Comparison of ENCODE assay signal across 8 cellular contexts in genomic region chr14:105475269-105475915, GRCh38. TPM values are rescaled to one million over a fixed set of nuclear protein-coding genes. Genes with fewer than 3 reads are reported as not detected.
DNase-seq lines count a peak whose midpoint lies in the region; ATAC-seq and TF ChIP-seq lines count a peak whose summit lies in the region.

No MANE protein-coding gene starts in this region.

- H3K4me2 ChIP-seq in DND-41 (ENCODE audit: insufficient read depth, low read length) (peak overlapping the region; percentile 80), fibroblast of lung (ENCODE audit: extremely low read depth, insufficient read depth, low read length) (peak overlapping the region; percentile 67), osteoblast (ENCODE audit: insufficient read depth, low read length) (peak overlapping the region; percentile 82)

- peaks cover 19% of the 10 kb centered on the region for H3K4me1 ChIP-seq in DND-41 (ENCODE audit: insufficient read depth, low read length)
- H3K4me1 ChIP-seq in fibroblast of lung (ENCODE audit: control insufficient read depth, extremely low read depth, insufficient read depth, low read length), result peaks cover 27% of the 10 kb centered on the region
- H3K4me1 ChIP-seq in osteoblast (ENCODE audit: insufficient read depth, low read length), result peaks cover 26% of the 10 kb centered on the region

- no peak overlapping the region for H2AFZ ChIP-seq in DND-41 (ENCODE audit: low read depth, low read length)
- H2AFZ ChIP-seq in fibroblast of lung (ENCODE audit: low read length), result peak overlapping the region; percentile 11
- peak overlapping the region; percentile 59 for H2AFZ ChIP-seq in osteoblast (ENCODE audit: low read length)

- peaks cover 16% of the 10 kb centered on the region for H3K27me3 ChIP-seq in DND-41 (ENCODE audit: insufficient read depth, low read length, poor library complexity)
- no peaks in the 10 kb centered on the region for H3K27me3 ChIP-seq in fibroblast of lung (ENCODE audit: control insufficient read depth, insufficient read depth, low read length)
- H3K27me3 ChIP-seq in osteoblast (ENCODE audit: insufficient read depth, low read length), result no peaks in the 10 kb centered on the region

- no peak overlapping the region for H3K27ac ChIP-seq in DND-41 (ENCODE audit: low read length)
- H3K27ac ChIP-seq in fibroblast of lung (ENCODE audit: insufficient read depth, low read length), result peak overlapping the region; percentile 87
- H3K27ac ChIP-seq in osteoblast (ENCODE audit: low read depth, low read length), result peak overlapping the region; percentile 61

- no peak for DNase-seq in DND-41
- DNase-seq in RPMI7951 (ENCODE audit: low read depth), result peak; percentile 57
- peak in 1 of 2 donors; percentile 60 for DNase-seq in fibroblast of lung (ENCODE audit: low read depth in 2 of 2)
- peak; percentile 98 for DNase-seq in osteoblast (ENCODE audit: insufficient read length, low spot score, missing footprints)
- DNase-seq in cerebellar nuclear complex (lab: John Stamatoyannopoulos, UW), result no peak
- no peak for DNase-seq in germinal center (ENCODE audit: low spot score)
- no peak for DNase-seq in NCI-H2029 treated with DMSO at 0.1 percent for 48 hours (lab: John Stamatoyannopoulos, UW)

- H3K4me3 ChIP-seq in DND-41 (ENCODE audit: low read depth in 1 of 2, low read length in 2 of 2) (no peak overlapping the region; a peak in 1 of 4 replicates), fibroblast of lung (replicated peaks in 1 of 4; ENCODE audit: control extremely low read depth in 1 of 4, insufficient read depth in 1 of 4, low read depth in 3 of 4, low read length in 4 of 4) (peak overlapping the region; percentile 46 to 70 (median 64)), osteoblast (ENCODE audit: insufficient read depth, low read length) (peak overlapping the region; percentile 76)

- no peaks in the 10 kb centered on the region for H3K79me2 ChIP-seq in DND-41 (ENCODE audit: insufficient read depth, low read length)
- H3K79me2 ChIP-seq in fibroblast of lung (ENCODE audit: control insufficient read depth, insufficient read depth, low read length), result peaks cover 5% of the 10 kb centered on the region
- H3K79me2 ChIP-seq in osteoblast (ENCODE audit: insufficient read depth, low read length), result peaks cover 4% of the 10 kb centered on the region

- H3K36me3 ChIP-seq in DND-41 (ENCODE audit: insufficient read depth, low read length), result no peaks in the 10 kb centered on the region
- H3K36me3 ChIP-seq in fibroblast of lung (ENCODE audit: control insufficient read depth, insufficient read depth, low read length), result peaks cover 6% of the 10 kb centered on the region
- H3K36me3 ChIP-seq in osteoblast (ENCODE audit: insufficient read depth, low read length), result no peaks in the 10 kb centered on the region

- H3K9me3 ChIP-seq in DND-41 (ENCODE audit: insufficient read depth, low read length, severe bottlenecking), result no peaks in the 10 kb centered on the region
- no peaks in the 10 kb centered on the region for H3K9me3 ChIP-seq in fibroblast of lung (ENCODE audit: control insufficient read depth, insufficient read depth, low read depth, low read length)
- no peaks in the 10 kb centered on the region for H3K9me3 ChIP-seq in osteoblast (ENCODE audit: low read depth, low read length)

- no peak for TF ChIP-seq CTCF in DND-41 (IDR thresholded peaks at IDR 0.05; ENCODE audit: borderline replicate concordance, extremely low read depth, low read length, poor library complexity, severe bottlenecking)
- no peak for TF ChIP-seq CTCF in fibroblast of lung (conservative IDR thresholded peaks at IDR 0.05 in 1 of 2, IDR thresholded peaks at IDR 0.05 in 1 of 2; ENCODE audit: low read depth in 1 of 2, low read length in 2 of 2)
- no peak for TF ChIP-seq CTCF in osteoblast (IDR thresholded peaks at IDR 0.05; ENCODE audit: extremely low read depth, low read depth, low read length)

- H3K9ac ChIP-seq in DND-41 (ENCODE audit: low read depth, low read length), result no peak overlapping the region
- peak overlapping the region; percentile 93 for H3K9ac ChIP-seq in fibroblast of lung (ENCODE audit: insufficient read depth, low read length)

- no peak for ATAC-seq in DND-41 (ENCODE audit: insufficient read depth, low read depth)
- no peak for ATAC-seq in GM18858 (IDR thresholded peaks at IDR 0.05; ENCODE audit: unreplicated experiment)

- H4K20me1 ChIP-seq in DND-41 (ENCODE audit: insufficient read depth, low read length) (peaks cover 39% of the 10 kb centered on the region), fibroblast of lung (ENCODE audit: control insufficient read depth, extremely low read depth, insufficient read depth, low read length) (no peaks in the 10 kb centered on the region), osteoblast (ENCODE audit: insufficient read depth, low read length) (peaks cover 18% of the 10 kb centered on the region)

RNA-seq across cellular contexts. Expression of gene CRIP2, which starts 0.8 kb away (rescaled TPM):
- 120 and 146 TPM in 2 replicates for total RNA-seq in RPMI7951 (2014; rRNA removed; shearing (Covaris generic))
- total RNA-seq in fibroblast of lung (37.5 and 68.5 TPM in 2 replicates), osteoblast (31.5 and 43.8 TPM in 2 replicates)
- 58.9 and 59.8 TPM in 2 replicates for polyA plus RNA-seq in fibroblast of lung
- 121 and 148 TPM in 2 replicates for polyA plus RNA-seq in fibroblast of lung (2012)
- polyA minus RNA-seq in fibroblast of lung (ENCODE audit: low replicate concordance), result 48.7 and 62.4 TPM in 2 replicates

RNA-seq across cellular contexts. Expression of gene CRIP1, which starts 11.3 kb away (rescaled TPM):
- total RNA-seq in RPMI7951 (2014; rRNA removed; shearing (Covaris generic)), result 0.12 TPM in 1 of 2 replicates, not detected in the other
- total RNA-seq in fibroblast of lung, result 1.3 and 3.0 TPM in 2 replicates
- 2.5 and 5.2 TPM in 2 replicates for polyA plus RNA-seq in fibroblast of lung
- 13.1 and 29.6 TPM in 2 replicates for polyA plus RNA-seq in fibroblast of lung (2012)
- polyA minus RNA-seq in fibroblast of lung (ENCODE audit: low replicate concordance), result 1.0 TPM in 1 of 2 replicates, not detected in the other
- total RNA-seq in osteoblast, result 5.0 and 8.7 TPM in 2 replicates

RNA-seq across cellular contexts. Expression of gene TEDC1, which starts 15.7 kb away (rescaled TPM):
- total RNA-seq in RPMI7951 (2014; rRNA removed; shearing (Covaris generic)), result 13.7 and 21.0 TPM in 2 replicates
- total RNA-seq in fibroblast of lung (1.0 and 2.5 TPM in 2 replicates), osteoblast (3.2 and 5.1 TPM in 2 replicates)
- polyA plus RNA-seq in fibroblast of lung, result 0.69 and 2.1 TPM in 2 replicates
- 1.9 and 8.9 TPM in 2 replicates for polyA plus RNA-seq in fibroblast of lung (2012)
- 0.94 and 2.7 TPM in 2 replicates for polyA minus RNA-seq in fibroblast of lung (ENCODE audit: low replicate concordance)

RNA-seq across cellular contexts. Expression of gene TMEM121, which starts 51.0 kb away (rescaled TPM):
- total RNA-seq in RPMI7951 (2014; rRNA removed; shearing (Covaris generic)), result 0.36 and 0.98 TPM in 2 replicates
- 5.1 and 8.0 TPM in 2 replicates for total RNA-seq in fibroblast of lung
- polyA plus RNA-seq in fibroblast of lung, result 0.30 and 0.45 TPM in 2 replicates
- 0.71 and 1.7 TPM in 2 replicates for polyA plus RNA-seq in fibroblast of lung (2012)
- polyA minus RNA-seq in fibroblast of lung (ENCODE audit: low replicate concordance), result 0.15 and 0.51 TPM in 2 replicates
- 1.8 and 2.7 TPM in 2 replicates for total RNA-seq in osteoblast

RNA-seq across cellular contexts. Expression of gene MTA1, which starts 55.8 kb away (rescaled TPM):
- 15.3 and 18.4 TPM in 2 replicates for total RNA-seq in RPMI7951 (2014; rRNA removed; shearing (Covaris generic))
- total RNA-seq in fibroblast of lung (27.2 and 29.7 TPM in 2 replicates), osteoblast (60.4 TPM in 2 replicates)
- 28.6 and 35.4 TPM in 2 replicates for polyA plus RNA-seq in fibroblast of lung
- 40.3 and 44.7 TPM in 2 replicates for polyA plus RNA-seq in fibroblast of lung (2012)
- polyA minus RNA-seq in fibroblast of lung (ENCODE audit: low replicate concordance), result 40.3 and 72.8 TPM in 2 replicates

Comparison
In these comparisons a context has a peak if more than half of its experiments do, and no peak if none do; other contexts are left out.
1. DNase-seq: peak in RPMI7951 (single experiment) and osteoblast (single experiment); none in DND-41 (single experiment), cerebellar nuclear complex (0 of 2), germinal center (single experiment) and NCI-H2029 treated with DMSO at 0.1 percent for 48 hours (single experiment).
2. H3K4me3 ChIP-seq: peak in fibroblast of lung (4 of 4) and osteoblast (single experiment); none in DND-41 (0 of 2).
3. Peak in every context shown above with its lines, with median percentiles within 50 percentile points of each other: H3K4me2 ChIP-seq.